In the genomic region with DNA sequence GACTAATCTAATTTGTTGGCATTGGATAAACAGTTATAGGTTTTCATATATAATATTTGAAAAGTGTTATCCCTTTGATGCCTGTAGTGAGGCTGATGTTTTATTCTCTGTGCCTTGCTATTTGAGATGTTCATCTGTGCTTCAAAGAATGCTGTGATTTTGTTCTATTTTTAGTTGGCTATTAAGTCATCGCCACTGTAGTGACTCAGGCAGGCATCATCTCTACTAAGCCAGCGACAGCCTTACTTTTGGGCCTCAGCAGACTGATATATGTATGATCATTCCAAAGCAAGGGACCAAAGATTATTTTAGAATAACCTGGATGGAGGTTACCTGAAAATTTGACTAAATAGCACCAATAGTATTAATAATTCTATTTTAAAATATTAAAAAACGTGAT, we compare ENCODE assay signal across 13 cellular contexts.
A peak's percentile ranks its signal among the peaks of the same experiment; 100 is the strongest.
DNase-seq lines count a peak whose midpoint lies in the region; ATAC-seq and TF ChIP-seq lines count a peak whose summit lies in the region.
"Had no signal": no experiment of that assay in that cellular context is flagged by ENCODE, and none has a peak within 500 bp of the region (broad histone marks: within the 10 kb centered on the region; RNA-seq: fewer than 3 reads in every experiment).

No MANE protein-coding gene starts in this region.

- DNase-seq in HFFc6 (peak; percentile 3), amniotic epithelial cell (ENCODE audit: low read depth) (peak; percentile 58), foreskin melanocyte (peak; percentile 10), thoracic aorta (ENCODE audit: low spot score) (peak; percentile 6), lower lobe of right lung (no peak)
- no peak for DNase-seq in activated T-cell treated with anti-CD3 and anti-CD28 coated beads, Interleukin-2, amount 50 U/mL, for 4 hours
- DNase-seq: activated naive CD8-positive, alpha-beta T cell treated with anti-CD3 and anti-CD28 coated beads, Interleukin-2, amount 10 ng/mL, durations not matched to agents 7 days and 5 days; DMS153; left lung; stimulated activated CD4-positive, alpha-beta T cell treated with anti-CD3 and anti-CD28 coated beads, Interleukin-2, amount 100 ng/mL, for 24 hours; stimulated activated naive CD8-positive, alpha-beta T cell treated with anti-CD3 and anti-CD28 coated beads, Interleukin-15, Interleukin-2, amounts not matched to agents 100 U/mL and 50 U/mL, for 24 hours had no signal

- H3K4me3 Mint-ChIP-seq in HFFc6, result no peak overlapping the region
- no peak overlapping the region for H3K4me3 Mint-ChIP-seq in activated T-cell treated with anti-CD3 and anti-CD28 coated beads, Interleukin-2, amount 50 U/mL, for 4 hours
- H3K4me3 Mint-ChIP-seq: activated naive CD8-positive, alpha-beta T cell treated with anti-CD3 and anti-CD28 coated beads, Interleukin-2, amount 10 ng/mL, durations not matched to agents 7 days and 5 days had no signal

- H3K36me3 Mint-ChIP-seq in HFFc6 (ENCODE audit: low read depth), result no peaks in the 10 kb centered on the region
- H3K36me3 Mint-ChIP-seq in activated T-cell treated with anti-CD3 and anti-CD28 coated beads, Interleukin-2, amount 50 U/mL, for 4 hours (ENCODE audit: insufficient read depth), result no peaks in the 10 kb centered on the region
- H3K36me3 Mint-ChIP-seq: activated naive CD8-positive, alpha-beta T cell treated with anti-CD3 and anti-CD28 coated beads, Interleukin-2, amount 10 ng/mL, durations not matched to agents 7 days and 5 days had no signal

- H3K4me3 ChIP-seq in thoracic aorta, result no peak overlapping the region
- no peak overlapping the region for H3K4me3 ChIP-seq in lower lobe of right lung
- H3K4me3 ChIP-seq: left lung had no signal

- H3K27me3 ChIP-seq in thoracic aorta (replicated peaks; ENCODE audit: insufficient read depth) (no peaks in the 10 kb centered on the region), lower lobe of right lung (ENCODE audit: low read depth) (no peaks in the 10 kb centered on the region)
- H3K27me3 ChIP-seq: left lung had no signal

- peaks cover 11 to 26% of the 10 kb centered on the region in 2 donors for H3K4me1 ChIP-seq in thoracic aorta (ENCODE audit: control insufficient read depth in 1 of 2, low read depth in 2 of 2)
- H3K4me1 ChIP-seq in lower lobe of right lung, result no peaks in the 10 kb centered on the region
- H3K4me1 ChIP-seq: left lung had no signal

- no peaks in the 10 kb centered on the region for H3K4me1 Mint-ChIP-seq in HFFc6 (ENCODE audit: low read depth)
- H3K4me1 Mint-ChIP-seq in activated T-cell treated with anti-CD3 and anti-CD28 coated beads, Interleukin-2, amount 50 U/mL, for 4 hours (ENCODE audit: low read depth), result no peaks in the 10 kb centered on the region
- H3K4me1 Mint-ChIP-seq: activated naive CD8-positive, alpha-beta T cell treated with anti-CD3 and anti-CD28 coated beads, Interleukin-2, amount 10 ng/mL, durations not matched to agents 7 days and 5 days had no signal

- no peaks in the 10 kb centered on the region for H3K27me3 Mint-ChIP-seq in HFFc6 (ENCODE audit: insufficient read depth)
- no peaks in the 10 kb centered on the region for H3K27me3 Mint-ChIP-seq in activated T-cell treated with anti-CD3 and anti-CD28 coated beads, Interleukin-2, amount 50 U/mL, for 4 hours (ENCODE audit: low read depth)
- H3K27me3 Mint-ChIP-seq: activated naive CD8-positive, alpha-beta T cell treated with anti-CD3 and anti-CD28 coated beads, Interleukin-2, amount 10 ng/mL, durations not matched to agents 7 days and 5 days had no signal

- no peak overlapping the region for H3K27ac Mint-ChIP-seq in HFFc6
- H3K27ac Mint-ChIP-seq: activated naive CD8-positive, alpha-beta T cell treated with anti-CD3 and anti-CD28 coated beads, Interleukin-2, amount 10 ng/mL, durations not matched to agents 7 days and 5 days had no signal

- peaks cover 7% of the 10 kb centered on the region for H3K9me3 Mint-ChIP-seq in HFFc6
- peaks cover 4% of the 10 kb centered on the region for H3K9me3 Mint-ChIP-seq in activated T-cell treated with anti-CD3 and anti-CD28 coated beads, Interleukin-2, amount 50 U/mL, for 4 hours
- H3K9me3 Mint-ChIP-seq: activated naive CD8-positive, alpha-beta T cell treated with anti-CD3 and anti-CD28 coated beads, Interleukin-2, amount 10 ng/mL, durations not matched to agents 7 days and 5 days had no signal

- intact Hi-C loops in lower lobe of right lung (cut with DNase I), result no loop called here

- H3K36me3 ChIP-seq in thoracic aorta (no peaks in the 10 kb centered on the region), lower lobe of right lung (no peaks in the 10 kb centered on the region)
- H3K36me3 ChIP-seq: left lung had no signal

- H3K9me3 ChIP-seq in thoracic aorta, result no peaks in the 10 kb centered on the region
- H3K9me3 ChIP-seq in lower lobe of right lung, result no peaks in the 10 kb centered on the region
- H3K9me3 ChIP-seq: left lung had no signal

- ATAC-seq in thoracic aorta (ENCODE audit: insufficient number of reproducible peaks, low FRiP score, low read depth), result peak; percentile 76
- no peak for ATAC-seq in GM18868 (IDR thresholded peaks at IDR 0.05; ENCODE audit: unreplicated experiment)
- no peak for ATAC-seq in GM21786 (IDR thresholded peaks at IDR 0.05; ENCODE audit: unreplicated experiment)
- no peak for ATAC-seq in activated T-cell treated with anti-CD3 and anti-CD28 coated beads, Interleukin-2, amount 50 U/mL, for 4 hours
- ATAC-seq in lower lobe of right lung, result no peak
- ATAC-seq: left lung; stimulated activated naive CD8-positive, alpha-beta T cell treated with anti-CD3 and anti-CD28 coated beads, Interleukin-15, Interleukin-2, amounts not matched to agents 100 U/mL and 50 U/mL, for 24 hours had no signal

- TF ChIP-seq CTCF in HFFc6 (IDR thresholded peaks at IDR 0.05), result no peak
- no peak for TF ChIP-seq CTCF in thoracic aorta (IDR thresholded peaks at IDR 0.05)
- TF ChIP-seq CTCF in lower lobe of right lung (IDR thresholded peaks at IDR 0.05), result no peak

- H3K27ac ChIP-seq in thoracic aorta (peak overlapping the region; percentile 51 to 54), lower lobe of right lung (no peak overlapping the region)
- H3K27ac ChIP-seq: left lung had no signal

Comparison
In these comparisons a context has a peak if more than half of its experiments do, and no peak if none do; other contexts are left out.
1. DNase-seq: peak in HFFc6 (single experiment), amniotic epithelial cell (single experiment), foreskin melanocyte (single experiment) and thoracic aorta (single experiment); none in activated T-cell treated with anti-CD3 and anti-CD28 coated beads, Interleukin-2, amount 50 U/mL, for 4 hours (single experiment) and lower lobe of right lung (single experiment).